ENCODE assay signal across 16 cellular contexts in the genomic region with DNA sequence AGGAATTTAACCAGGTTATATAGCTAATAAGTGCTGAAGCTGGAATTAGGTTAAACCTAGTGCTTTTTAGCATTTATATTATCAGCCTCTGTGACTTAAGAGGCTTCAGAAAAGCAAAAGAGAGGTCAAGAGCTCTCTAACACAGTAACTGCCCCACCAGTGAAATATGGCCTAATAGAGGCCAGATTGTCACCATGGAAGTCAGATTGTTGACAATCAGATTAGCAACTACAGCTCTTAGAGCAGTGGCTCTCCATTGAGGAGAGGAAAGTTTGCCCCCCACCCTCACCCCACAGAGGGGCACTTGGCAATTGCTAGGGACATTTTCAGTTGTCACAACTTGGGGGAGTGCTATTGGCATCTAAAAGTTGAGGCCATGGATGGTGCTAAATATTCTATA. TPM values are rescaled to one million over a fixed set of nuclear protein-coding genes. Genes with fewer than 3 reads are reported as not detected.
"Had no signal": no experiment of that assay in that cellular context is flagged by ENCODE, and none has a peak within 500 bp of the region (broad histone marks: within the 10 kb centered on the region; RNA-seq: fewer than 3 reads in every experiment).

No MANE protein-coding gene starts in this region.

- H3K4me2 ChIP-seq: SK-N-SH had no signal

- H3K27ac ChIP-seq: RWPE1 had no signal

- H3K9ac ChIP-seq: SK-N-SH had no signal

- H3K9me3 ChIP-seq: SK-N-SH had no signal

- ATAC-seq: HepG2, Panc1, PC-3 had no signal

- DNase-seq: IMR-90, MV-4-11, NCI-H1048, NCI-H1105, NCI-H1436 treated with DMSO at 0.1 percent for 48 hours, NCI-H1694, NCI-H187 treated with DMSO at 0.1 percent for 48 hours, NCI-H2029 treated with DMSO at 0.1 percent for 48 hours, NCI-H526 treated with DMSO at 0.1 percent for 48 hours, PC-3, SW 1271 had no signal

RNA-seq across cellular contexts. Expression of a gene that starts 23.3 kb away (rescaled TPM):
- total RNA-seq: HepG2, IMR-90, MCF 10A, PC-3 had no signal
